11 cellular contexts compared by ENCODE assay signal in genomic region chr1:3070654-3071506, GRCh38. TPM values are rescaled to one million over a fixed set of nuclear protein-coding genes. Genes with fewer than 3 reads are reported as not detected.
DNase-seq lines count a peak whose midpoint lies in the region; ATAC-seq and TF ChIP-seq lines count a peak whose summit lies in the region.
"Had no signal": no experiment of that assay in that cellular context is flagged by ENCODE, and none has a peak within 500 bp of the region (broad histone marks: within the 10 kb centered on the region; RNA-seq: fewer than 3 reads in every experiment).

No MANE protein-coding gene starts in this region.

- H3K4me1 ChIP-seq in transverse colon, result peaks cover 14 to 31% (median 21%) of the 10 kb centered on the region in 4 donors

- WGBS in transverse colon (ENCODE audit: low coverage in 1 of 2), 2 donors, result 46% methylated on average over 69 of the region's 95 CpGs; no CpG with 5 or more reads in 1 of the 2 donors

- H3K36me3 ChIP-seq in transverse colon, result no peaks in the 10 kb centered on the region

- in situ Hi-C loops in transverse colon (cut with MboI; ENCODE audit: low pct_ligation_motif_present in 1 of 4, low pct_unique_long_range_greater_than_20kb in 1 of 4, low sequenced_read_pairs in 3 of 4), result no loop called here

- H3K9me3 ChIP-seq in T-helper 17 cell (ENCODE audit: control insufficient read depth, low read length, poor library complexity, severe bottlenecking) (no peaks in the 10 kb centered on the region), transverse colon (no peaks in the 10 kb centered on the region)

- peak overlapping the region in 1 of 4 donors; percentile 40 for H3K27ac ChIP-seq in transverse colon

- DNase-seq in T-helper 17 cell, result no peak
- peak; percentile 20 for DNase-seq in fibroblast of peridontal ligament (ENCODE audit: extremely low read depth)
- peak; percentile 51 for DNase-seq in natural killer cell treated with Interleukin-12 subunit alpha and Interleukin-12 subunit beta and Interleukin-15 and Interleukin-18, amount 100 ng/mL, for 72 hours (ENCODE audit: low spot score)
- DNase-seq in transverse colon, result no peak
- no peak for DNase-seq in activated CD4-positive, CD25-positive, alpha-beta regulatory T cell treated with anti-CD3 and anti-CD28 coated beads, Interleukin-2, amount 50 U/mL, for 72 hours
- DNase-seq: NCI-H1092 treated with DMSO at 0.1 percent for 48 hours had no signal

- ATAC-seq in T-helper 17 cell (no peak), HG02610 (IDR thresholded peaks at IDR 0.05; ENCODE audit: unreplicated experiment) (no peak), GM18868 (IDR thresholded peaks at IDR 0.05; ENCODE audit: unreplicated experiment) (no peak)
- no peak for ATAC-seq in natural killer cell treated with Interleukin-12 subunit alpha and Interleukin-12 subunit beta and Interleukin-15 and Interleukin-18, amount 100 ng/mL, for 72 hours
- ATAC-seq: stimulated activated effector memory CD8-positive, alpha-beta T cell treated with anti-CD3 and anti-CD28 coated beads, Interleukin-12 subunit alpha, Interleukin-12 subunit beta, amount 100 ng/mL, for 72 hours had no signal

- peaks cover 94% of the 10 kb centered on the region for H3K27me3 ChIP-seq in transverse colon

- TF ChIP-seq POLR2A in transverse colon (IDR thresholded peaks at IDR 0.05), result no peak

- H3K4me1 Mint-ChIP-seq in T-helper 17 cell, result peaks cover 2% of the 10 kb centered on the region
- peaks cover 0 to 3% of the 10 kb centered on the region in 2 donors for H3K4me1 Mint-ChIP-seq in natural killer cell treated with Interleukin-12 subunit alpha and Interleukin-12 subunit beta and Interleukin-15 and Interleukin-18, amount 100 ng/mL, for 72 hours (ENCODE audit: low read depth in 2 of 2)
- H3K4me1 Mint-ChIP-seq: stimulated activated effector memory CD8-positive, alpha-beta T cell treated with anti-CD3 and anti-CD28 coated beads, Interleukin-12 subunit alpha, Interleukin-12 subunit beta, amount 100 ng/mL, for 72 hours had no signal

- no peaks in the 10 kb centered on the region for H3K9me3 Mint-ChIP-seq in natural killer cell treated with Interleukin-12 subunit alpha and Interleukin-12 subunit beta and Interleukin-15 and Interleukin-18, amount 100 ng/mL, for 72 hours
- H3K9me3 Mint-ChIP-seq: activated naive CD8-positive, alpha-beta T cell treated with anti-CD3 and anti-CD28 coated beads, Interleukin-2, amount 10 ng/mL, durations not matched to agents 7 days and 5 days; stimulated activated effector memory CD8-positive, alpha-beta T cell treated with anti-CD3 and anti-CD28 coated beads, Interleukin-12 subunit alpha, Interleukin-12 subunit beta, amount 100 ng/mL, for 72 hours had no signal

- intact Hi-C loops in transverse colon (cut with DNase I; ENCODE audit: low total_unique reads), result no loop called here

- no peaks in the 10 kb centered on the region for H3K36me3 Mint-ChIP-seq in T-helper 17 cell (ENCODE audit: low read depth)
- no peaks in the 10 kb centered on the region for H3K36me3 Mint-ChIP-seq in natural killer cell treated with Interleukin-12 subunit alpha and Interleukin-12 subunit beta and Interleukin-15 and Interleukin-18, amount 100 ng/mL, for 72 hours
- H3K36me3 Mint-ChIP-seq: activated naive CD8-positive, alpha-beta T cell treated with anti-CD3 and anti-CD28 coated beads, Interleukin-2, amount 10 ng/mL, durations not matched to agents 7 days and 5 days; stimulated activated effector memory CD8-positive, alpha-beta T cell treated with anti-CD3 and anti-CD28 coated beads, Interleukin-12 subunit alpha, Interleukin-12 subunit beta, amount 100 ng/mL, for 72 hours had no signal

- TF ChIP-seq CTCF in transverse colon (IDR thresholded peaks at IDR 0.05), result no peak

- H3K4me3 Mint-ChIP-seq in T-helper 17 cell, result peak overlapping the region; percentile 43
- no peak overlapping the region for H3K4me3 Mint-ChIP-seq in natural killer cell treated with Interleukin-12 subunit alpha and Interleukin-12 subunit beta and Interleukin-15 and Interleukin-18, amount 100 ng/mL, for 72 hours
- H3K4me3 Mint-ChIP-seq: activated naive CD8-positive, alpha-beta T cell treated with anti-CD3 and anti-CD28 coated beads, Interleukin-2, amount 10 ng/mL, durations not matched to agents 7 days and 5 days; stimulated activated effector memory CD8-positive, alpha-beta T cell treated with anti-CD3 and anti-CD28 coated beads, Interleukin-12 subunit alpha, Interleukin-12 subunit beta, amount 100 ng/mL, for 72 hours had no signal

- H3K4me3 ChIP-seq in transverse colon, result peak overlapping the region in 3 of 4 donors; percentile 66

- TF ChIP-seq EP300 in transverse colon (IDR thresholded peaks at IDR 0.05; ENCODE audit: low read depth), result no peak

- no peak overlapping the region for H3K27ac Mint-ChIP-seq in T-helper 17 cell
- H3K27ac Mint-ChIP-seq in natural killer cell treated with Interleukin-12 subunit alpha and Interleukin-12 subunit beta and Interleukin-15 and Interleukin-18, amount 100 ng/mL, for 72 hours, result no peak overlapping the region
- H3K27ac Mint-ChIP-seq: activated naive CD8-positive, alpha-beta T cell treated with anti-CD3 and anti-CD28 coated beads, Interleukin-2, amount 10 ng/mL, durations not matched to agents 7 days and 5 days; stimulated activated effector memory CD8-positive, alpha-beta T cell treated with anti-CD3 and anti-CD28 coated beads, Interleukin-12 subunit alpha, Interleukin-12 subunit beta, amount 100 ng/mL, for 72 hours had no signal

- peaks cover 29% of the 10 kb centered on the region for H3K27me3 Mint-ChIP-seq in T-helper 17 cell
- H3K27me3 Mint-ChIP-seq in natural killer cell treated with Interleukin-12 subunit alpha and Interleukin-12 subunit beta and Interleukin-15 and Interleukin-18, amount 100 ng/mL, for 72 hours, result peaks cover 0 to 5% of the 10 kb centered on the region in 2 donors

RNA-seq across cellular contexts. Expression of gene PRDM16, which starts 1.9 kb away (rescaled TPM):
- total RNA-seq in T-helper 17 cell (not detected), transverse colon (under 1 TPM in 2 of 4 donors, not detected in 2; 0.41 to 0.95 TPM)
- not detected for total RNA-seq in natural killer cell treated with Interleukin-12 subunit alpha and Interleukin-12 subunit beta and Interleukin-15 and Interleukin-18, amount 100 ng/mL, for 72 hours
- total RNA-seq: activated naive CD8-positive, alpha-beta T cell treated with anti-CD3 and anti-CD28 coated beads, Interleukin-2, amount 10 ng/mL, durations not matched to agents 7 days and 5 days; lung microvascular endothelial cell had no signal

RNA-seq across cellular contexts. Expression of gene ACTRT2, which starts 49.6 kb away (rescaled TPM):
- total RNA-seq in T-helper 17 cell (not detected), transverse colon (not detected)
- not detected for total RNA-seq in natural killer cell treated with Interleukin-12 subunit alpha and Interleukin-12 subunit beta and Interleukin-15 and Interleukin-18, amount 100 ng/mL, for 72 hours
- total RNA-seq: activated naive CD8-positive, alpha-beta T cell treated with anti-CD3 and anti-CD28 coated beads, Interleukin-2, amount 10 ng/mL, durations not matched to agents 7 days and 5 days; lung microvascular endothelial cell had no signal

Comparison
In these comparisons a context has a peak if more than half of its experiments do, and no peak if none do; other contexts are left out.
1. DNase-seq: peak in fibroblast of peridontal ligament (single experiment) and natural killer cell treated with Interleukin-12 subunit alpha and Interleukin-12 subunit beta and Interleukin-15 and Interleukin-18, amount 100 ng/mL, for 72 hours (single experiment); none in T-helper 17 cell (0 of 3), transverse colon (single experiment) and activated CD4-positive, CD25-positive, alpha-beta regulatory T cell treated with anti-CD3 and anti-CD28 coated beads, Interleukin-2, amount 50 U/mL, for 72 hours (single experiment).